Comparison of ENCODE assay signal across 15 cellular contexts in genomic region chr5:167582263-167582662, GRCh38.
DNase-seq lines count a peak whose midpoint lies in the region; ATAC-seq and TF ChIP-seq lines count a peak whose summit lies in the region.
"Had no signal": no experiment of that assay in that cellular context is flagged by ENCODE, and none has a peak within 500 bp of the region (broad histone marks: within the 10 kb centered on the region; RNA-seq: fewer than 3 reads in every experiment).

No MANE protein-coding gene starts in this region.

- intact Hi-C loops in right lobe of liver (cut with DNase I) = no loop called here

- H3K36me3 ChIP-seq in SK-N-MC (ENCODE audit: insufficient read depth, low read length) (no peaks in the 10 kb centered on the region), right lobe of liver (no peaks in the 10 kb centered on the region)
- H3K36me3 ChIP-seq: brain microvascular endothelial cell had no signal

- TF ChIP-seq CTCF in AG04450 (IDR thresholded peaks at IDR 0.05; ENCODE audit: low read depth, low read length) (peak; percentile 21; the same call in 1 of the 2 replicates), GM20000 (IDR thresholded peaks at IDR 0.05; ENCODE audit: extremely low read depth, missing control alignments) (no peak), right lobe of liver (IDR thresholded peaks at IDR 0.05) (no peak)

- H3K4me3 ChIP-seq in AG04450 (ENCODE audit: low read depth, low read length) = no peak overlapping the region
- H3K4me3 ChIP-seq in SK-N-MC = peak overlapping the region; percentile 65
- no peak overlapping the region for H3K4me3 ChIP-seq in right lobe of liver
- H3K4me3 ChIP-seq: GM23338 had no signal

- CTCF ChIA-PET in AG04450 (lab: Charles Lee) = interaction anchor here (0.8 to 1.9 kb wide), 10 partner anchors 45 to 637 kb away, joined by 3 to 28 read pairs (median 4); no protein-coding TSS in a partner anchor

- no peak for TF ChIP-seq POLR2A in right lobe of liver (IDR thresholded peaks at IDR 0.05)

- H3K9ac ChIP-seq in SK-N-MC (ENCODE audit: insufficient read length) = peak overlapping the region; percentile 31

- POLR2A ChIA-PET in AG04450 (lab: Yijun Ruan, JAX) = no interaction called here

- H3K9me3 ChIP-seq in AG04450 (ENCODE audit: control insufficient read depth, insufficient read depth, low read length) (no peaks in the 10 kb centered on the region), SK-N-MC (ENCODE audit: low read depth, low read length) (no peaks in the 10 kb centered on the region), right lobe of liver (no peaks in the 10 kb centered on the region)

- no peak overlapping the region for H3K27ac ChIP-seq in AG04450 (ENCODE audit: low read depth, low read length)
- peak overlapping the region; percentile 82 for H3K27ac ChIP-seq in SK-N-MC
- H3K27ac ChIP-seq in right lobe of liver = no peak overlapping the region
- H3K27ac ChIP-seq: brain microvascular endothelial cell had no signal

- ATAC-seq in right lobe of liver = no peak
- ATAC-seq: activated T-cell treated with anti-CD3 and anti-CD28 coated beads, Interleukin-2, amount 50 U/mL, for 72 hours; GM23338 had no signal

- H3K4me1 ChIP-seq in right lobe of liver = peaks cover 0 to 3% (median 0%) of the 10 kb centered on the region in 4 donors

- H3K27me3 ChIP-seq in AG04450 (ENCODE audit: control insufficient read depth, insufficient read depth, low read length) = peaks cover 3% of the 10 kb centered on the region
- no peaks in the 10 kb centered on the region for H3K27me3 ChIP-seq in right lobe of liver
- H3K27me3 ChIP-seq: brain microvascular endothelial cell had no signal

- WGBS in right lobe of liver (ENCODE audit: insufficient coverage, low coverage, low lambda C conversion rate, missing lambda C conversion rate) = 58% methylated on average over 1 of the region's 1 CpG

- DNase-seq in AG04450 (ENCODE audit: low read depth, low spot score) (no peak), HCEC 1CT (peak; percentile 48), SK-N-MC (ENCODE audit: low read depth, low spot score) (no peak), foreskin melanocyte (peak; percentile 15), NCI-H1930 (lab: John Stamatoyannopoulos, UW) (no peak), RPMI8226 (no peak), GM20000 (ENCODE audit: low spot score) (no peak), right lobe of liver (no peak)
- DNase-seq: activated CD4-positive, CD25-positive, alpha-beta regulatory T cell treated with anti-CD3 and anti-CD28 coated beads, Interleukin-2, amount 50 U/mL, for 72 hours; activated T-cell treated with anti-CD3 and anti-CD28 coated beads, Interleukin-2, amount 50 U/mL, for 72 hours; brain microvascular endothelial cell; COR-L47; NCI-H1105; NCI-H526 treated with DMSO at 0.1 percent for 48 hours had no signal

Comparison
In these comparisons a context has a peak if more than half of its experiments do, and no peak if none do; other contexts are left out.
1. DNase-seq: peak in HCEC 1CT (single experiment) and foreskin melanocyte (single experiment); none in AG04450 (single experiment), SK-N-MC (single experiment), NCI-H1930 (0 of 2), RPMI8226 (single experiment), GM20000 (single experiment) and right lobe of liver (0 of 3).